Comparison of ENCODE assay signal across 10 cellular contexts in the genomic region with DNA sequence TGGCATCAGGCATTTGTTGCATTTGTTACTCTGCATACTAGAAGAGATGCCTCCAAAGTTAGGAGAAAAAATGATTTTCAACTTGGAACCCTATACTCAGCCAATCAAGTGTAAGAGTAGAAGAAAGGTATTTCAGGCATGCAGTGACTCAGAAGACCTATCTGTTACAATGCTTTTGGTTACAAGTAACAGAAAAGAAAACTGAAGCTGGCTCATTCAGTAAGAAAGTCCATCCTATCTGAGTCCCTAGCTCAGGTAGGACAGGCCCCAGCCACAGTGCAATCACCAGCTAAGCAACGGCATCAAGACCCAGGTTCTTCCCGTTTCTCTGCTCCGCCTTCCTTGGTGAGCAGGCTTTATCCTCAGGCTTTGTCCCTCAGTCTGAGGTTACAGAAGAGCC. TPM values are rescaled to one million over a fixed set of nuclear protein-coding genes. Genes with fewer than 3 reads are reported as not detected.
A peak's percentile ranks its signal among the peaks of the same experiment; 100 is the strongest.
DNase-seq lines count a peak whose midpoint lies in the region; ATAC-seq lines count a peak whose summit lies in the region.
"Had no signal": no experiment of that assay in that cellular context is flagged by ENCODE, and none has a peak within 500 bp of the region (broad histone marks: within the 10 kb centered on the region; RNA-seq: fewer than 3 reads in every experiment).

No MANE protein-coding gene starts in this region.

- intact Hi-C loops in aorta (cut with DNase I): no loop called here

- H3K4me3 Mint-ChIP-seq in CD4-positive, CD25-positive, alpha-beta regulatory T cell: no peak overlapping the region
- no peak overlapping the region for H3K4me3 Mint-ChIP-seq in central memory CD8-positive, alpha-beta T cell

- no peak overlapping the region for H3K23ac ChIP-seq in mesenchymal stem cell (ENCODE audit: low read length in 2 of 2)

- H3K4me2 ChIP-seq in mesenchymal stem cell (ENCODE audit: low read length, poor library complexity, severe bottlenecking): peak overlapping the region; percentile 22

- H3K18ac ChIP-seq in mesenchymal stem cell (ENCODE audit: low read depth in 1 of 2, low read length in 2 of 2): no peak overlapping the region

- H3K4me3 ChIP-seq in CD4-positive, CD25-positive, alpha-beta regulatory T cell (ENCODE audit: low read depth, low read length): peak overlapping the region; percentile 3
- no peak overlapping the region for H3K4me3 ChIP-seq in mesenchymal stem cell (ENCODE audit: insufficient read depth in 1 of 2, low read depth in 1 of 2, low read length in 2 of 2)
- H3K4me3 ChIP-seq in aorta (ENCODE audit: low read length in 2 of 2): no peak overlapping the region
- H3K4me3 ChIP-seq: spleen had no signal

- H3K4ac ChIP-seq in mesenchymal stem cell (ENCODE audit: low read depth in 1 of 2, low read length in 2 of 2): no peak overlapping the region

- no peaks in the 10 kb centered on the region for H3K27me3 ChIP-seq in CD4-positive, CD25-positive, alpha-beta regulatory T cell (ENCODE audit: control insufficient read depth, insufficient read depth, low read length)
- H3K27me3 ChIP-seq in mesenchymal stem cell (ENCODE audit: control insufficient read depth in 1 of 2, insufficient read depth in 1 of 2, low read length in 2 of 2): peaks cover 0 to 8% of the 10 kb centered on the region in 2 experiments
- H3K27me3 ChIP-seq in aorta (ENCODE audit: control insufficient read depth in 1 of 2, insufficient read depth in 2 of 2, low read length in 1 of 2): no peaks in the 10 kb centered on the region

- ATAC-seq in CD4-positive, CD25-positive, alpha-beta regulatory T cell (ENCODE audit: low read depth in 2 of 2): no peak
- no peak for ATAC-seq in central memory CD8-positive, alpha-beta T cell (replicated peaks; ENCODE audit: extremely low read depth, poor library complexity, severe bottlenecking)
- ATAC-seq in aorta (ENCODE audit: low FRiP score) (no peak), GM21528 (IDR thresholded peaks at IDR 0.05; ENCODE audit: low FRiP score, unreplicated experiment) (no peak)

- H3K36me3 ChIP-seq in CD4-positive, CD25-positive, alpha-beta regulatory T cell (ENCODE audit: control insufficient read depth, insufficient read depth, low read length): peaks cover 14% of the 10 kb centered on the region
- H3K36me3 ChIP-seq in mesenchymal stem cell (ENCODE audit: control insufficient read depth in 1 of 2, insufficient read depth in 2 of 2, low read depth in 1 of 2, low read length in 2 of 2) (peaks cover 3 to 12% of the 10 kb centered on the region in 2 experiments), aorta (ENCODE audit: control insufficient read depth in 1 of 2, insufficient read depth in 2 of 2, low read length in 1 of 2) (no peaks in the 10 kb centered on the region)

- no peaks in the 10 kb centered on the region for H3K27me3 Mint-ChIP-seq in CD4-positive, CD25-positive, alpha-beta regulatory T cell
- H3K27me3 Mint-ChIP-seq in central memory CD8-positive, alpha-beta T cell: no peaks in the 10 kb centered on the region

- H3K9me3 ChIP-seq in CD4-positive, CD25-positive, alpha-beta regulatory T cell (ENCODE audit: control insufficient read depth in 2 of 2, low read length in 2 of 2): no peaks in the 10 kb centered on the region
- H3K9me3 ChIP-seq in mesenchymal stem cell (ENCODE audit: control insufficient read depth, low read length) (peaks cover 5% of the 10 kb centered on the region), aorta (ENCODE audit: control insufficient read depth, low read length) (no peaks in the 10 kb centered on the region)
- H3K9me3 ChIP-seq: spleen had no signal

- 71% methylated on average over 3 of the region's 3 CpGs for WGBS in mesenchymal stem cell
- WGBS in aorta, 2 donors: 43 to 48% methylated on average over 3 of the region's 3 CpGs

- no peak overlapping the region for H3K14ac ChIP-seq in mesenchymal stem cell (ENCODE audit: low read length in 2 of 2)

- no peak overlapping the region for H3K27ac Mint-ChIP-seq in CD4-positive, CD25-positive, alpha-beta regulatory T cell
- H3K27ac Mint-ChIP-seq in central memory CD8-positive, alpha-beta T cell (ENCODE audit: low read depth): peak overlapping the region; percentile 95

- H3K9me3 Mint-ChIP-seq in CD4-positive, CD25-positive, alpha-beta regulatory T cell: peaks cover 0 to 2% (median 0%) of the 10 kb centered on the region in 7 donors
- no peaks in the 10 kb centered on the region for H3K9me3 Mint-ChIP-seq in central memory CD8-positive, alpha-beta T cell

- H3K4me1 Mint-ChIP-seq in CD4-positive, CD25-positive, alpha-beta regulatory T cell: peaks cover 10 to 62% (median 24%) of the 10 kb centered on the region in 4 donors
- peaks cover 30% of the 10 kb centered on the region for H3K4me1 Mint-ChIP-seq in central memory CD8-positive, alpha-beta T cell

- H3K36me3 Mint-ChIP-seq in CD4-positive, CD25-positive, alpha-beta regulatory T cell: peaks cover 6% of the 10 kb centered on the region
- H3K36me3 Mint-ChIP-seq in central memory CD8-positive, alpha-beta T cell (ENCODE audit: insufficient read depth): peaks cover 32% of the 10 kb centered on the region

- no peak for DNase-seq in CD4-positive, CD25-positive, alpha-beta regulatory T cell
- DNase-seq in HT1080 (ENCODE audit: low read depth) (peak; percentile 69), mesenchymal stem cell (peak; percentile 46), aorta (no peak), MV-4-11 (lab: John Stamatoyannopoulos, UW) (no peak)
- no peak for DNase-seq in central memory CD8-positive, alpha-beta T cell (ENCODE audit: low spot score in 2 of 2)
- DNase-seq in NK-92 treated with Interleukin-12 subunit alpha and Interleukin-12 subunit beta, amount 100 ng/mL, for 24 hours (lab: John Stamatoyannopoulos, UW): no peak
- DNase-seq: spleen; stimulated activated naive CD4-positive, alpha-beta T cell treated with Interleukin-2 at 50 U/mL for 16 hours had no signal

- H3K27ac ChIP-seq in CD4-positive, CD25-positive, alpha-beta regulatory T cell (ENCODE audit: insufficient read depth, low read length, poor library complexity, severe bottlenecking): peak overlapping the region; percentile 14
- H3K27ac ChIP-seq in mesenchymal stem cell (ENCODE audit: low read length, poor library complexity, severe bottlenecking) (peak overlapping the region; percentile 91), aorta (ENCODE audit: low read depth in 1 of 2, low read length in 2 of 2) (no peak overlapping the region)
- H3K27ac ChIP-seq: spleen had no signal

- H2BK12ac ChIP-seq in mesenchymal stem cell (ENCODE audit: low read length in 2 of 2): no peak overlapping the region

- no peak overlapping the region for H2AK5ac ChIP-seq in mesenchymal stem cell (ENCODE audit: low read length, severe bottlenecking)

- H4K8ac ChIP-seq in mesenchymal stem cell (ENCODE audit: low read length): no peak overlapping the region

- no peak overlapping the region for H2AFZ ChIP-seq in mesenchymal stem cell (ENCODE audit: low read depth, low read length)

- H2BK120ac ChIP-seq in mesenchymal stem cell (ENCODE audit: low read depth, low read length): no peak overlapping the region

- H3K4me1 ChIP-seq in CD4-positive, CD25-positive, alpha-beta regulatory T cell (ENCODE audit: control insufficient read depth, insufficient read depth, low read length, poor library complexity, severe bottlenecking): peaks cover 19% of the 10 kb centered on the region
- H3K4me1 ChIP-seq in mesenchymal stem cell (ENCODE audit: control insufficient read depth, insufficient read depth, low read depth, low read length) (peaks cover 2% of the 10 kb centered on the region), aorta (ENCODE audit: control insufficient read depth in 1 of 2, insufficient read depth in 2 of 2, low read length in 2 of 2) (peaks cover 0 to 2% of the 10 kb centered on the region in 2 donors)

- H2BK5ac ChIP-seq in mesenchymal stem cell (ENCODE audit: low read depth, low read length, poor library complexity, severe bottlenecking): no peak overlapping the region

- H2BK15ac ChIP-seq in mesenchymal stem cell (ENCODE audit: low read depth, poor library complexity, severe bottlenecking): no peak overlapping the region

- no peak overlapping the region for H4K91ac ChIP-seq in mesenchymal stem cell (ENCODE audit: low read length)

- no peak overlapping the region for H3K9ac ChIP-seq in mesenchymal stem cell (ENCODE audit: low read length)

- no peaks in the 10 kb centered on the region for H3K79me1 ChIP-seq in mesenchymal stem cell (replicated peaks; ENCODE audit: low read length, poor library complexity, severe bottlenecking)

RNA-seq across cellular contexts. Expression of a gene that starts 23.3 kb away (rescaled TPM):
- total RNA-seq in CD4-positive, CD25-positive, alpha-beta regulatory T cell: 180 TPM
- polyA plus RNA-seq in CD4-positive, CD25-positive, alpha-beta regulatory T cell: 10 to 100 TPM; 13.3 to 20.5 (median 15.2) TPM
- total RNA-seq in HT1080 (2014; rRNA removed; shearing (Covaris generic)): 27.2 and 32.0 TPM in 2 replicates
- polyA plus RNA-seq in HT1080 (2015; cell fraction: cytosol; rRNA removed): 18.1 and 19.3 TPM in 2 replicates
- polyA plus RNA-seq in HT1080 (2015; cell fraction: nucleus; rRNA removed): 17.0 and 18.2 TPM in 2 replicates
- polyA plus RNA-seq in mesenchymal stem cell (2013, experiment 1 of 2): 19.1 TPM
- 20.5 TPM for polyA plus RNA-seq in mesenchymal stem cell (2013, experiment 2 of 2)
- total RNA-seq in aorta: 10 to 100 TPM; 73.5 to 80.7 TPM
- polyA plus RNA-seq in aorta: 10 to 100 TPM; 10.4 to 24.9 TPM

RNA-seq across cellular contexts. Expression of a gene that starts 54.5 kb away (rescaled TPM):
- total RNA-seq in CD4-positive, CD25-positive, alpha-beta regulatory T cell: 64.7 TPM
- 10 to 100 TPM; 23.7 to 29.5 (median 26.0) TPM for polyA plus RNA-seq in CD4-positive, CD25-positive, alpha-beta regulatory T cell
- 200 and 232 TPM in 2 replicates for total RNA-seq in HT1080 (2014; rRNA removed; shearing (Covaris generic))
- polyA plus RNA-seq in HT1080 (2015; cell fraction: cytosol; rRNA removed): 146 and 149 TPM in 2 replicates
- 105 and 129 TPM in 2 replicates for polyA plus RNA-seq in HT1080 (2015; cell fraction: nucleus; rRNA removed)
- 92.3 TPM for polyA plus RNA-seq in mesenchymal stem cell (2013, experiment 1 of 2)
- polyA plus RNA-seq in mesenchymal stem cell (2013, experiment 2 of 2): 88.1 TPM
- 10 to 100 TPM; 62.3 to 78.3 TPM for total RNA-seq in aorta
- 10 to 100 TPM; 45.9 to 60.5 TPM for polyA plus RNA-seq in aorta

Comparison
In these comparisons a context has a peak if more than half of its experiments do, and no peak if none do; other contexts are left out.
1. DNase-seq: peak in HT1080 (single experiment) and mesenchymal stem cell (single experiment); none in CD4-positive, CD25-positive, alpha-beta regulatory T cell (0 of 3), central memory CD8-positive, alpha-beta T cell (0 of 2), aorta (0 of 2), MV-4-11 (single experiment) and NK-92 treated with Interleukin-12 subunit alpha and Interleukin-12 subunit beta, amount 100 ng/mL, for 24 hours (single experiment).
2. H3K27ac ChIP-seq: peak in CD4-positive, CD25-positive, alpha-beta regulatory T cell (single experiment) and mesenchymal stem cell (single experiment); none in aorta (0 of 2).